Comparison of ENCODE assay signal across 12 cellular contexts in genomic region chr15:51935466-51936118, GRCh38. TPM values are rescaled to one million over a fixed set of nuclear protein-coding genes. Genes with fewer than 3 reads are reported as not detected.
DNase-seq lines count a peak whose midpoint lies in the region; ATAC-seq and TF ChIP-seq lines count a peak whose summit lies in the region.
"Had no signal": no experiment of that assay in that cellular context is flagged by ENCODE, and none has a peak within 500 bp of the region (broad histone marks: within the 10 kb centered on the region; RNA-seq: fewer than 3 reads in every experiment).

No MANE protein-coding gene starts in this region.

- H3K4me3 Mint-ChIP-seq in activated CD8-positive, alpha-beta T cell treated with anti-CD3 and anti-CD28 coated beads for 36 hours = no peak overlapping the region

- CTCF ChIA-PET in activated CD8-positive, alpha-beta T cell treated with anti-CD3 and anti-CD28 coated beads for 36 hours (lab: Charles Lee) = interaction anchor here (1.3 to 1.4 kb wide), 2 partner anchors 122 to 143 kb away, joined by 3 to 4 read pairs; no protein-coding TSS in a partner anchor

- POLR2A ChIA-PET in activated CD8-positive, alpha-beta T cell treated with anti-CD3 and anti-CD28 coated beads for 36 hours (lab: Charles Lee) = interaction anchor here (1.4 to 1.8 kb wide), 2 partner anchors 10 to 11 kb away, joined by 4 to 6 read pairs; no protein-coding TSS in a partner anchor

- peak overlapping the region; percentile 62 for H3K27ac Mint-ChIP-seq in activated CD8-positive, alpha-beta T cell treated with anti-CD3 and anti-CD28 coated beads for 36 hours

- no peaks in the 10 kb centered on the region for H3K4me1 ChIP-seq in heart left ventricle

- 82 to 93% (median 85%) methylated on average over 5 of the region's 5 CpGs for WGBS in heart left ventricle, 4 donors

- no peaks in the 10 kb centered on the region for H3K9me3 Mint-ChIP-seq in activated CD8-positive, alpha-beta T cell treated with anti-CD3 and anti-CD28 coated beads for 36 hours

- intact Hi-C loops in activated CD8-positive, alpha-beta T cell treated with anti-CD3 and anti-CD28 coated beads for 36 hours (cut with micrococcal nuclease) = no loop called here
- intact Hi-C loops in heart left ventricle (cut with DNase I) = no loop called here

- peaks cover 9% of the 10 kb centered on the region for H3K4me1 Mint-ChIP-seq in activated CD8-positive, alpha-beta T cell treated with anti-CD3 and anti-CD28 coated beads for 36 hours (ENCODE audit: low read depth)

- TF ChIP-seq CTCF in GM10266 (IDR thresholded peaks at IDR 0.05; ENCODE audit: control insufficient read depth, insufficient read depth, low read depth, missing control alignments) (no peak), heart left ventricle (IDR thresholded peaks at IDR 0.05) (no peak)
- no peak for TF ChIP-seq CTCF in activated CD8-positive, alpha-beta T cell treated with anti-CD3 and anti-CD28 coated beads for 36 hours (IDR thresholded peaks at IDR 0.05)

- H3K27me3 Mint-ChIP-seq in activated CD8-positive, alpha-beta T cell treated with anti-CD3 and anti-CD28 coated beads for 36 hours = no peaks in the 10 kb centered on the region

- H3K27me3 ChIP-seq in heart left ventricle = no peaks in the 10 kb centered on the region

- no peak overlapping the region for H3K4me3 ChIP-seq in heart left ventricle

- H3K9me3 ChIP-seq in heart left ventricle = no peaks in the 10 kb centered on the region

- peaks cover 0 to 65% (median 40%) of the 10 kb centered on the region in 9 donors for H3K36me3 ChIP-seq in heart left ventricle

- DNase-seq in GM10266 (ENCODE audit: extremely low spot score) = peak; percentile 73
- peak; percentile 5 for DNase-seq in activated CD8-positive, alpha-beta T cell treated with anti-CD3 and anti-CD28 coated beads for 36 hours
- DNase-seq in NCI-H1105 (lab: John Stamatoyannopoulos, UW) = no peak
- no peak for DNase-seq in heart left ventricle
- no peak for DNase-seq in GOT3 (lab: John Stamatoyannopoulos, UW)
- DNase-seq in inferior parietal cortex (ENCODE audit: extremely low spot score) = no peak
- DNase-seq: activated gamma-delta T cell, GDM1, NCI-H2227 treated with DMSO at 0.1 percent for 48 hours had no signal

- ATAC-seq in GM19395 (IDR thresholded peaks at IDR 0.05; ENCODE audit: unreplicated experiment) (peak; percentile 90), HG03064 (IDR thresholded peaks at IDR 0.05; ENCODE audit: low read depth, unreplicated experiment) (peak; percentile 85), heart left ventricle (no peak)
- ATAC-seq in activated CD8-positive, alpha-beta T cell treated with anti-CD3 and anti-CD28 coated beads for 36 hours = peak; percentile 75
- ATAC-seq: sciatic nerve had no signal

- peaks cover 19% of the 10 kb centered on the region for H3K36me3 Mint-ChIP-seq in activated CD8-positive, alpha-beta T cell treated with anti-CD3 and anti-CD28 coated beads for 36 hours (ENCODE audit: low read depth)

- no peak overlapping the region for H3K27ac ChIP-seq in heart left ventricle

- TF ChIP-seq POLR2A in heart left ventricle (IDR thresholded peaks at IDR 0.05) = no peak

RNA-seq across cellular contexts. Expression of gene LEO1, which starts 36.0 kb away (rescaled TPM):
- total RNA-seq in activated CD8-positive, alpha-beta T cell treated with anti-CD3 and anti-CD28 coated beads for 36 hours = 10 to 100 TPM; 28.9 to 31.1 TPM
- 10 to 100 TPM in 1 of 9 donors, 1 to 10 TPM in 8; 4.9 to 10.4 (median 8.3) TPM for total RNA-seq in heart left ventricle
- polyA plus RNA-seq in heart left ventricle = 10 to 100 TPM in 1 of 2 donors, 1 to 10 TPM in 1; 8.3 to 12.6 TPM

Comparison
In these comparisons a context has a peak if more than half of its experiments do, and no peak if none do; other contexts are left out.
1. DNase-seq: peak in GM10266 (single experiment) and activated CD8-positive, alpha-beta T cell treated with anti-CD3 and anti-CD28 coated beads for 36 hours (single experiment); none in NCI-H1105 (single experiment), heart left ventricle (0 of 5), GOT3 (single experiment) and inferior parietal cortex (single experiment).
2. ATAC-seq: peak in GM19395 (single experiment), HG03064 (single experiment) and activated CD8-positive, alpha-beta T cell treated with anti-CD3 and anti-CD28 coated beads for 36 hours (single experiment); none in heart left ventricle (0 of 4).